8 cellular contexts compared by ENCODE assay signal in the genomic region with DNA sequence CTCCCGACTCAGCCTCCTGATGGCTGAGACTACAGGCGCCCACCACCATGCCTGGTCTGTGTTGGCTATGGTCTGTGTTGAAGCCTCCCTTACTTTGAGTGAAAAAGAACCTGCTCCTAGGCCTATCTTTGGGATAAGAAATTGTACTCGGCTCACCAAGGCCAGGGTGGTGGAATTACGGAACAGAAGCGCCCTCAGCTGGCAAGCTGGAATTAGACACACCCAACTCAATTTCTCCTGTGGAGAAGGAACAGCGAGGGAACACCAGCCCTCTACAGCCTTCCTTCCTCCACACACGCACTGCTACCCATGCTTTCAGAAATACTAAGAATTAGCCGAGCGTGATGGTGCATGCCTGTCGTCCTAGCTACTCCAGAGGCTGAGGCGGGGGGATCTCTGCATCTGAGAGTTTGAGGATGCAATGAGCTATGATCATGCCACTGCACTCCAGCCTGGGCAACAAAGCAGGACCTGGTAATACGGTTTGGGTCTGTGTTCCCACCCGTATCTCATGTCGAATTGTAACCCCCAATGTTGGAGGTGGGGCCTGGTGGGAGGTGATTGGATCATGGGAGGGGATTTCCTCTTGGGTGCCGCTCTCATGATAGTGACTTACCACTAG. TPM values are rescaled to one million over a fixed set of nuclear protein-coding genes. Genes with fewer than 3 reads are reported as not detected.
A peak's percentile ranks its signal among the peaks of the same experiment; 100 is the strongest.
DNase-seq lines count a peak whose midpoint lies in the region; ATAC-seq and TF ChIP-seq lines count a peak whose summit lies in the region.

No MANE protein-coding gene starts in this region.

- no peak overlapping the region for H3K18ac ChIP-seq in H9 (ENCODE audit: insufficient read length, low read depth, low read length)

- no peak overlapping the region for H3K4ac ChIP-seq in H9 (ENCODE audit: low read depth, low read length)

- H4K5ac ChIP-seq in H9 (ENCODE audit: insufficient read length, low read depth, low read length) = no peak overlapping the region

- H3K9me3 ChIP-seq in H9 (ENCODE audit: control insufficient read depth, low read depth, low read length) = no peaks in the 10 kb centered on the region
- no peaks in the 10 kb centered on the region for H3K9me3 ChIP-seq in Panc1 (ENCODE audit: control insufficient read depth, insufficient read depth, low read depth, low read length)
- no peaks in the 10 kb centered on the region for H3K9me3 ChIP-seq in fibroblast of lung (ENCODE audit: control insufficient read depth, insufficient read depth, low read depth, low read length)
- H3K9me3 ChIP-seq in upper lobe of left lung = no peaks in the 10 kb centered on the region

- CTCF ChIA-PET in Panc1 (lab: Charles Lee) = interaction anchor here (0.5 to 1.2 kb wide), 3 partner anchors 18 to 434 kb away, joined by 3 to 4 read pairs (median 3); no protein-coding TSS in a partner anchor

- whole genome bisulfite sequencing in H9 (ENCODE audit: extremely low coverage, insufficient read length, low lambda C conversion rate) = no CpG with 5 or more reads among the region's 15 CpGs
- WGBS in upper lobe of left lung, 2 donors = 29 to 59% methylated on average over 5 to 15 of the region's 15 CpGs

- H3K4me3 ChIP-seq in Panc1 (ENCODE audit: low read depth in 2 of 2, low read length in 2 of 2) = no peak overlapping the region
- H3K4me3 ChIP-seq in fibroblast of lung (replicated peaks in 1 of 4; ENCODE audit: control extremely low read depth in 1 of 4, insufficient read depth in 1 of 4, low read depth in 3 of 4, low read length in 4 of 4) = no peak overlapping the region
- H3K4me3 ChIP-seq in upper lobe of left lung = no peak overlapping the region

- H2BK15ac ChIP-seq in H9 (ENCODE audit: low read depth, low read length) = no peak overlapping the region

- no peaks in the 10 kb centered on the region for H3K23me2 ChIP-seq in H9 (ENCODE audit: insufficient read length, low read depth, low read length, poor library complexity, severe bottlenecking)

- H3K4me1 Mint-ChIP-seq in H9 = peaks cover 7 to 12% of the 10 kb centered on the region in 2 experiments

- DNase-seq in H9 (peak; percentile 83), Panc1 (ENCODE audit: low read depth, low spot score) (no peak), fibroblast of lung (ENCODE audit: low read depth in 2 of 2) (peak in 1 of 2 donors; percentile 22), germinal center (ENCODE audit: low spot score) (no peak), NCI-H128 (lab: John Stamatoyannopoulos, UW; ENCODE audit: unreplicated experiment) (no peak), upper lobe of left lung (no peak)
- peak; percentile 37 for DNase-seq in stimulated activated CD8-positive, alpha-beta memory T cell treated with anti-CD3 and anti-CD28 coated beads, Interleukin-4, amount 100 ng/mL, for 48 hours

- no peak overlapping the region for H3K14ac ChIP-seq in H9 (ENCODE audit: insufficient read depth, low read length)

- no peak overlapping the region for H3K9ac ChIP-seq in H9 (ENCODE audit: extremely low read depth, insufficient read length, low read length)
- H3K9ac ChIP-seq in fibroblast of lung (ENCODE audit: insufficient read depth, low read length) = no peak overlapping the region

- H4K91ac ChIP-seq in H9 (ENCODE audit: insufficient read length, low read depth, low read length) = no peak overlapping the region

- no peak overlapping the region for H2BK5ac ChIP-seq in H9 (ENCODE audit: insufficient read length, low read length)

- no peak overlapping the region for H2BK20ac ChIP-seq in H9 (ENCODE audit: low read depth, low read length, poor library complexity, severe bottlenecking)

- H3K36me3 Mint-ChIP-seq in H9 (ENCODE audit: insufficient read depth in 1 of 3, low read depth in 3 of 3) = no peaks in the 10 kb centered on the region

- in situ Hi-C loops in Panc1 (cut with HindIII; ENCODE audit: low pct_unique_long_range_greater_than_20kb, low sequenced_read_pairs) = no loop called here

- POLR2A ChIA-PET in Panc1 (lab: Charles Lee) = interaction anchor here (0.5 to 0.7 kb wide), 2 partner anchors 10 to 31 kb away, joined by 4 read pairs; no protein-coding TSS in a partner anchor

- no peaks in the 10 kb centered on the region for H3K79me1 ChIP-seq in H9 (ENCODE audit: insufficient read depth, low read depth, low read length, poor library complexity, severe bottlenecking)

- intact Hi-C loops in Panc1 (cut with micrococcal nuclease; ENCODE audit: unreplicated experiment) = loop anchor here (5.0 kb wide), 1 partner anchor 87 kb away; no protein-coding TSS in a partner anchor

- H3K56ac ChIP-seq in H9 (ENCODE audit: insufficient read length, low read depth, low read length) = no peak overlapping the region

- H3K79me2 ChIP-seq in H9 (ENCODE audit: insufficient read depth, low read length) (no peaks in the 10 kb centered on the region), fibroblast of lung (ENCODE audit: control insufficient read depth, insufficient read depth, low read length) (no peaks in the 10 kb centered on the region)

- H3K27ac Mint-ChIP-seq in H9 = no peak overlapping the region

- no peak for TF ChIP-seq EP300 in upper lobe of left lung (IDR thresholded peaks at IDR 0.05)

- no peak overlapping the region for H3K4me3 Mint-ChIP-seq in H9

- H3K9me3 Mint-ChIP-seq in H9 = no peaks in the 10 kb centered on the region

- no peak for TF ChIP-seq POLR2A in upper lobe of left lung (IDR thresholded peaks at IDR 0.05)

- H3T11ph ChIP-seq in H9 (ENCODE audit: low read length) = no peak overlapping the region

- H4K8ac ChIP-seq in H9 (replicated peaks; ENCODE audit: insufficient read length, low read depth, low read length) = no peak overlapping the region

- H2BK12ac ChIP-seq in H9 (ENCODE audit: insufficient read length, low read depth, low read length) = no peak overlapping the region

- H3K4me2 ChIP-seq in H9 (ENCODE audit: insufficient read depth, insufficient read length, low read length) (no peak overlapping the region), fibroblast of lung (ENCODE audit: extremely low read depth, insufficient read depth, low read length) (no peak overlapping the region)

- H3K27me3 ChIP-seq in H9 (ENCODE audit: insufficient read depth, low read length) (no peaks in the 10 kb centered on the region; the same call in 1 of the 2 replicates), Panc1 (ENCODE audit: control insufficient read depth, insufficient read depth, low read length) (no peaks in the 10 kb centered on the region), fibroblast of lung (ENCODE audit: control insufficient read depth, insufficient read depth, low read length) (peaks cover 2% of the 10 kb centered on the region), upper lobe of left lung (no peaks in the 10 kb centered on the region)

- TF ChIP-seq CTCF in C4-2B (conservative IDR thresholded peaks at IDR 0.05) (peak; percentile 68), H9 (conservative IDR thresholded peaks at IDR 0.05) (peak; percentile 84), Panc1 (IDR thresholded peaks at IDR 0.05) (peak; percentile 80), fibroblast of lung (conservative IDR thresholded peaks at IDR 0.05 in 1 of 2, IDR thresholded peaks at IDR 0.05 in 1 of 2; ENCODE audit: low read depth in 1 of 2, low read length in 2 of 2) (peak; percentile 26 to 41), upper lobe of left lung (IDR thresholded peaks at IDR 0.05) (peak in 3 of 6 experiments; percentile 22 to 30 (median 29))

- H3K4me1 ChIP-seq in H9 (ENCODE audit: insufficient read depth, low read length) = peaks cover 2% of the 10 kb centered on the region; the same call in 1 of the 2 replicates
- no peaks in the 10 kb centered on the region for H3K4me1 ChIP-seq in Panc1 (ENCODE audit: control insufficient read depth, insufficient read depth, low read length)
- H3K4me1 ChIP-seq in fibroblast of lung (ENCODE audit: control insufficient read depth, extremely low read depth, insufficient read depth, low read length) = no peaks in the 10 kb centered on the region
- no peaks in the 10 kb centered on the region for H3K4me1 ChIP-seq in upper lobe of left lung

- H4K20me1 ChIP-seq in H9 (ENCODE audit: control insufficient read depth, insufficient read depth, insufficient read length) (no peaks in the 10 kb centered on the region), fibroblast of lung (ENCODE audit: control insufficient read depth, extremely low read depth, insufficient read depth, low read length) (no peaks in the 10 kb centered on the region)

- no TSS peak for BruUV-seq in Panc1 (replicated peaks; lab: Mats Ljungman, UMichigan)

- no peak overlapping the region for H2AK5ac ChIP-seq in H9 (ENCODE audit: insufficient read length, low read length)

- H3K36me3 ChIP-seq in Panc1 (ENCODE audit: control insufficient read depth, insufficient read depth, low read length) (no peaks in the 10 kb centered on the region), fibroblast of lung (ENCODE audit: control insufficient read depth, insufficient read depth, low read length) (no peaks in the 10 kb centered on the region), upper lobe of left lung (no peaks in the 10 kb centered on the region)

- H2AFZ ChIP-seq in H9 (ENCODE audit: low read length) (no peak overlapping the region), fibroblast of lung (ENCODE audit: low read length) (no peak overlapping the region)

- H3K23ac ChIP-seq in H9 (ENCODE audit: insufficient read length, low read depth, low read length) = no peak overlapping the region

- H3K27me3 Mint-ChIP-seq in H9 (ENCODE audit: low read depth) = peaks cover 21% of the 10 kb centered on the region

- peak; percentile 91 for ATAC-seq in Panc1
- no peak for ATAC-seq in upper lobe of left lung (ENCODE audit: low FRiP score in 2 of 2)

- H3K27ac ChIP-seq in C4-2B (no peak overlapping the region), H9 (ENCODE audit: insufficient read length, low read depth, low read length) (no peak overlapping the region), Panc1 (ENCODE audit: low read length) (no peak overlapping the region), fibroblast of lung (ENCODE audit: insufficient read depth, low read length) (no peak overlapping the region), upper lobe of left lung (no peak overlapping the region)

- H2BK120ac ChIP-seq in H9 (ENCODE audit: low read depth, low read length, poor library complexity, severe bottlenecking) = no peak overlapping the region

RNA-seq across cellular contexts. Expression of gene RBBP6, which starts 40.1 kb away (rescaled TPM):
- total RNA-seq in H9 (2021) = 52.3 and 54.8 TPM in 2 replicates
- total RNA-seq in Panc1 (2021; ENCODE audit: unreplicated experiment) = 42.7 TPM
- polyA plus RNA-seq in Panc1 (2012; ENCODE audit: insufficient read length) = 17.2 TPM
- total RNA-seq in fibroblast of lung = 16.4 and 16.8 TPM in 2 replicates
- polyA plus RNA-seq in fibroblast of lung = 24.6 and 26.4 TPM in 2 replicates
- 16.3 and 19.5 TPM in 2 replicates for polyA plus RNA-seq in fibroblast of lung (2012)
- polyA minus RNA-seq in fibroblast of lung (ENCODE audit: low replicate concordance) = 5.9 and 6.6 TPM in 2 replicates
- 10 to 100 TPM; 40.9 to 79.5 (median 45.4) TPM for total RNA-seq in upper lobe of left lung

Comparison
In these comparisons a context has a peak if more than half of its experiments do, and no peak if none do; other contexts are left out.
1. DNase-seq: peak in H9 (single experiment) and stimulated activated CD8-positive, alpha-beta memory T cell treated with anti-CD3 and anti-CD28 coated beads, Interleukin-4, amount 100 ng/mL, for 48 hours (single experiment); none in Panc1 (single experiment), germinal center (single experiment), NCI-H128 (single experiment) and upper lobe of left lung (0 of 2).